ENCODE assay signal across 26 cellular contexts in genomic region chr13:72174549-72174948, GRCh38.
"Had no signal": no experiment of that assay in that cellular context is flagged by ENCODE, and none has a peak within 500 bp of the region (broad histone marks: within the 10 kb centered on the region; RNA-seq: fewer than 3 reads in every experiment).

No MANE protein-coding gene starts in this region.

- H3K36me3 ChIP-seq: gastrocnemius medialis, spleen, tibial artery had no signal

- H3K4me3 ChIP-seq: gastrocnemius medialis, lung, psoas muscle, skin epidermis, spleen, testis, tibial artery had no signal

- DNase-seq: effector CD8-positive, alpha-beta T cell; endodermal cell; foreskin fibroblast; gastrocnemius medialis; head of caudate nucleus; kidney; natural killer cell; nucleus accumbens; posterior cingulate gyrus; psoas muscle; right cardiac atrium; spleen; stimulated activated CD4-positive, alpha-beta T cell treated with anti-CD3 and anti-CD28 coated beads, Interleukin-4, amount 100 ng/mL, for 4 hours; stimulated activated naive CD8-positive, alpha-beta T cell treated with anti-CD3 and anti-CD28 coated beads, Interleukin-15, Interleukin-2, amounts not matched to agents 100 U/mL and 50 U/mL, for 24 hours; substantia nigra; testis; tibial artery had no signal

- H3K9me3 Mint-ChIP-seq: endodermal cell, type B pancreatic cell had no signal

- ATAC-seq: esophagus mucosa; gastrocnemius medialis; left lobe of liver; natural killer cell; psoas muscle; right cardiac atrium; stimulated activated memory B cell treated with anti-CD40 and anti-IgM and Interleukin-4, amounts not matched to agents 10 μg/mL and 1 μg/mL and 100 μg/mL, for 72 hours; stimulated activated naive CD8-positive, alpha-beta T cell treated with anti-CD3 and anti-CD28 coated beads, Interleukin-15, Interleukin-2, amounts not matched to agents 100 U/mL and 50 U/mL, for 24 hours had no signal

- H3K4me1 ChIP-seq: gastrocnemius medialis, psoas muscle, spleen, testis, tibial artery had no signal

- H3K4me1 Mint-ChIP-seq: memory B cell; natural killer cell; stimulated activated memory B cell treated with anti-CD40 and anti-IgM and Interleukin-4, amounts not matched to agents 10 μg/mL and 1 μg/mL and 100 μg/mL, for 72 hours had no signal

- H3K4me3 Mint-ChIP-seq: dendritic cell treated with granulocyte-macrophage colony-stimulating factor and Interleukin-4, amounts not matched to agents 40 ng/mL and 50 ng/mL, for 4 days; endodermal cell; memory B cell; natural killer cell; stimulated activated memory B cell treated with anti-CD40 and anti-IgM and Interleukin-4, amounts not matched to agents 10 μg/mL and 1 μg/mL and 100 μg/mL, for 72 hours; type B pancreatic cell had no signal

- H3K27me3 Mint-ChIP-seq: dendritic cell treated with granulocyte-macrophage colony-stimulating factor and Interleukin-4, amounts not matched to agents 40 ng/mL and 50 ng/mL, for 4 days; memory B cell; stimulated activated memory B cell treated with anti-CD40 and anti-IgM and Interleukin-4, amounts not matched to agents 10 μg/mL and 1 μg/mL and 100 μg/mL, for 72 hours; type B pancreatic cell had no signal

- H3K9me3 ChIP-seq: gastrocnemius medialis, psoas muscle, spleen, testis, tibial artery had no signal

- H3K27ac Mint-ChIP-seq: dendritic cell treated with granulocyte-macrophage colony-stimulating factor and Interleukin-4, amounts not matched to agents 40 ng/mL and 50 ng/mL, for 4 days; endodermal cell; memory B cell; natural killer cell; stimulated activated memory B cell treated with anti-CD40 and anti-IgM and Interleukin-4, amounts not matched to agents 10 μg/mL and 1 μg/mL and 100 μg/mL, for 72 hours; type B pancreatic cell had no signal

- H3K36me3 Mint-ChIP-seq: memory B cell; stimulated activated memory B cell treated with anti-CD40 and anti-IgM and Interleukin-4, amounts not matched to agents 10 μg/mL and 1 μg/mL and 100 μg/mL, for 72 hours; type B pancreatic cell had no signal

- H3K27me3 ChIP-seq: gastrocnemius medialis, spleen, testis, tibial artery had no signal

- H3K27ac ChIP-seq: epithelial cell of prostate, gastrocnemius medialis, psoas muscle, skin epidermis, spleen, testis, tibial artery had no signal
